In the genomic region with DNA sequence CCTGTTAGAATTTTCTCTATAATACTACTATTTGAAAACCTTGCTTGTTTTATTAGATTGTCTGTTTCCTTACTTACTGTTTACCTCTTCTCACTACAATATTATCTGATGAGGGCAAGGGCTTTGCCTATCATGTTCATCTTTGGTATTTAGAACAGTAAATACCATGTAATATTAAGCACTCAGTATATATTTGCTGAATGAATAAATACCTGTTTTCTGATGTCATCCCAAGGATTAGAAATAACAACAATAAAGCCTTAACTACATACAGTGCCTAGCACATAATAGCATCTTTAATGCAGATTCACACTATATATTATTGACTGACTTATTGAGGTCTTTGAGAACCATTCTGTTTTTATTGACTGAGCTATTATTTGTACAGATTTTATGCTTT, we compare ENCODE assay signal across 22 cellular contexts. TPM values are rescaled to one million over a fixed set of nuclear protein-coding genes. Genes with fewer than 3 reads are reported as not detected.
DNase-seq lines count a peak whose midpoint lies in the region; ATAC-seq and TF ChIP-seq lines count a peak whose summit lies in the region.
"Had no signal": no experiment of that assay in that cellular context is flagged by ENCODE, and none has a peak within 500 bp of the region (broad histone marks: within the 10 kb centered on the region; RNA-seq: fewer than 3 reads in every experiment).

No MANE protein-coding gene starts in this region.

- H3K79me2 ChIP-seq in Loucy (ENCODE audit: insufficient read depth, low read length), result peaks cover 32% of the 10 kb centered on the region

- no peaks in the 10 kb centered on the region for H3K9me2 ChIP-seq in Loucy (replicated peaks; ENCODE audit: low read depth, low read length)

- H3K4me3 Mint-ChIP-seq in activated T-cell treated with anti-CD3 and anti-CD28 coated beads, Interleukin-2, amount 50 U/mL, for 24 hours, result no peak overlapping the region
- peak overlapping the region in 2 of 4 donors; percentile 23 to 82 for H3K4me3 Mint-ChIP-seq in CD4-positive, CD25-positive, alpha-beta regulatory T cell
- no peak overlapping the region for H3K4me3 Mint-ChIP-seq in central memory CD8-positive, alpha-beta T cell
- H3K4me3 Mint-ChIP-seq in activated CD8-positive, alpha-beta T cell treated with anti-CD3 and anti-CD28 coated beads for 36 hours, result no peak overlapping the region
- H3K4me3 Mint-ChIP-seq: B cell, HFFc6 had no signal

- H3K27ac ChIP-seq in CD4-positive, CD25-positive, alpha-beta regulatory T cell (ENCODE audit: insufficient read depth, low read length, poor library complexity, severe bottlenecking), result no peak overlapping the region
- H3K27ac ChIP-seq: 22Rv1, BLaER1, C4-2B had no signal

- CTCF ChIA-PET in activated CD8-positive, alpha-beta T cell treated with anti-CD3 and anti-CD28 coated beads for 36 hours (lab: Charles Lee), result interaction anchor here (1.1 kb wide), 2 partner anchors 29 to 99 kb away, joined by 3 read pairs; no protein-coding TSS in a partner anchor

- no peaks in the 10 kb centered on the region for H3K27me3 ChIP-seq in CD4-positive, CD25-positive, alpha-beta regulatory T cell (ENCODE audit: control insufficient read depth, insufficient read depth, low read length)
- H3K27me3 ChIP-seq in Loucy (ENCODE audit: insufficient read depth, low read length, poor library complexity, severe bottlenecking), result no peaks in the 10 kb centered on the region
- H3K27me3 ChIP-seq: BLaER1 had no signal

- no peaks in the 10 kb centered on the region for H3F3A ChIP-seq in Loucy (ENCODE audit: low read depth)

- no peak for TF ChIP-seq CTCF in Loucy (conservative IDR thresholded peaks at IDR 0.05; ENCODE audit: low read length)
- TF ChIP-seq CTCF in activated CD8-positive, alpha-beta T cell treated with anti-CD3 and anti-CD28 coated beads for 36 hours (IDR thresholded peaks at IDR 0.05), result no peak

- H3K27me3 Mint-ChIP-seq in activated T-cell treated with anti-CD3 and anti-CD28 coated beads, Interleukin-2, amount 50 U/mL, for 24 hours, result no peaks in the 10 kb centered on the region
- H3K27me3 Mint-ChIP-seq in CD4-positive, CD25-positive, alpha-beta regulatory T cell, result peaks cover 2% of the 10 kb centered on the region
- H3K27me3 Mint-ChIP-seq in central memory CD8-positive, alpha-beta T cell, result no peaks in the 10 kb centered on the region
- H3K27me3 Mint-ChIP-seq in activated CD8-positive, alpha-beta T cell treated with anti-CD3 and anti-CD28 coated beads for 36 hours, result no peaks in the 10 kb centered on the region
- H3K27me3 Mint-ChIP-seq: B cell; CD4-positive, alpha-beta memory T cell had no signal

- peaks cover 18% of the 10 kb centered on the region for H3K4me1 ChIP-seq in CD4-positive, CD25-positive, alpha-beta regulatory T cell (ENCODE audit: control insufficient read depth, insufficient read depth, low read length, poor library complexity, severe bottlenecking)
- peaks cover 17% of the 10 kb centered on the region for H3K4me1 ChIP-seq in Loucy (ENCODE audit: insufficient read depth, low read length, poor library complexity, severe bottlenecking)

- no peak for DNase-seq in activated T-cell treated with anti-CD3 and anti-CD28 coated beads, Interleukin-2, amount 50 U/mL, for 24 hours
- no peak for DNase-seq in activated T-cell treated with anti-CD3 and anti-CD28 coated beads, Interleukin-2, amount 50 U/mL, for 48 hours
- no peak for DNase-seq in CD4-positive, CD25-positive, alpha-beta regulatory T cell
- DNase-seq in central memory CD8-positive, alpha-beta T cell (ENCODE audit: low spot score in 2 of 2), result no peak
- no peak for DNase-seq in activated CD8-positive, alpha-beta T cell treated with anti-CD3 and anti-CD28 coated beads for 36 hours
- no peak for DNase-seq in NAMALWA (ENCODE audit: low spot score)
- DNase-seq: Calu3; CD4-positive, alpha-beta memory T cell; COR-L47; DMS153; DND-41; GDM1; GOT3; HFFc6 had no signal

- no peak overlapping the region for H3K9ac ChIP-seq in Loucy (ENCODE audit: low read depth, low read length, poor library complexity, severe bottlenecking)
- H3K9ac ChIP-seq: BLaER1 had no signal

- POLR2A ChIA-PET in activated CD8-positive, alpha-beta T cell treated with anti-CD3 and anti-CD28 coated beads for 36 hours (lab: Charles Lee), result no interaction called here

- H2AFZ ChIP-seq in Loucy (ENCODE audit: low read length), result no peak overlapping the region

- intact Hi-C loops in activated CD8-positive, alpha-beta T cell treated with anti-CD3 and anti-CD28 coated beads for 36 hours (cut with micrococcal nuclease), result no loop called here

- peaks cover 18% of the 10 kb centered on the region for H3K4me1 Mint-ChIP-seq in activated T-cell treated with anti-CD3 and anti-CD28 coated beads, Interleukin-2, amount 50 U/mL, for 24 hours (ENCODE audit: low read depth)
- H3K4me1 Mint-ChIP-seq in CD4-positive, CD25-positive, alpha-beta regulatory T cell, result peaks cover 14 to 45% (median 33%) of the 10 kb centered on the region in 4 donors
- H3K4me1 Mint-ChIP-seq in central memory CD8-positive, alpha-beta T cell, result peaks cover 29% of the 10 kb centered on the region
- H3K4me1 Mint-ChIP-seq in activated CD8-positive, alpha-beta T cell treated with anti-CD3 and anti-CD28 coated beads for 36 hours (ENCODE audit: low read depth), result peaks cover 14% of the 10 kb centered on the region

- peaks cover 66% of the 10 kb centered on the region for H3K36me3 Mint-ChIP-seq in activated T-cell treated with anti-CD3 and anti-CD28 coated beads, Interleukin-2, amount 50 U/mL, for 24 hours (ENCODE audit: low read depth)
- H3K36me3 Mint-ChIP-seq in CD4-positive, CD25-positive, alpha-beta regulatory T cell, result peaks cover 30% of the 10 kb centered on the region
- peaks cover 55% of the 10 kb centered on the region for H3K36me3 Mint-ChIP-seq in central memory CD8-positive, alpha-beta T cell (ENCODE audit: insufficient read depth)
- peaks cover 15% of the 10 kb centered on the region for H3K36me3 Mint-ChIP-seq in activated CD8-positive, alpha-beta T cell treated with anti-CD3 and anti-CD28 coated beads for 36 hours (ENCODE audit: low read depth)

- peak overlapping the region; percentile 20 for H3K27ac Mint-ChIP-seq in activated T-cell treated with anti-CD3 and anti-CD28 coated beads, Interleukin-2, amount 50 U/mL, for 24 hours
- H3K27ac Mint-ChIP-seq in CD4-positive, CD25-positive, alpha-beta regulatory T cell, result peak overlapping the region; percentile 8 to 87 (median 55)
- peak overlapping the region; percentile 49 for H3K27ac Mint-ChIP-seq in central memory CD8-positive, alpha-beta T cell (ENCODE audit: low read depth)
- no peak overlapping the region for H3K27ac Mint-ChIP-seq in activated CD8-positive, alpha-beta T cell treated with anti-CD3 and anti-CD28 coated beads for 36 hours
- H3K27ac Mint-ChIP-seq: B cell, HFFc6 had no signal

- H3K36me3 ChIP-seq in CD4-positive, CD25-positive, alpha-beta regulatory T cell (ENCODE audit: control insufficient read depth, insufficient read depth, low read length), result peaks cover 60% of the 10 kb centered on the region
- peaks cover 24% of the 10 kb centered on the region; the same call in 1 of the 2 replicates for H3K36me3 ChIP-seq in Loucy (ENCODE audit: insufficient read depth, low read length)

- ATAC-seq in CD4-positive, CD25-positive, alpha-beta regulatory T cell (ENCODE audit: low read depth in 2 of 2), result no peak
- ATAC-seq in central memory CD8-positive, alpha-beta T cell (replicated peaks; ENCODE audit: extremely low read depth, poor library complexity, severe bottlenecking), result no peak
- no peak for ATAC-seq in activated CD8-positive, alpha-beta T cell treated with anti-CD3 and anti-CD28 coated beads for 36 hours
- no peak for ATAC-seq in GM18870 (IDR thresholded peaks at IDR 0.05; ENCODE audit: unreplicated experiment)
- ATAC-seq: GM12878 had no signal

- H3K4me2 ChIP-seq in Loucy (ENCODE audit: low read depth, low read length, poor library complexity, severe bottlenecking), result peak overlapping the region; percentile 51
- H3K4me2 ChIP-seq: BLaER1 had no signal

- H3K4me3 ChIP-seq in CD4-positive, CD25-positive, alpha-beta regulatory T cell (ENCODE audit: low read depth, low read length), result no peak overlapping the region
- peak overlapping the region; percentile 3 for H3K4me3 ChIP-seq in Loucy (ENCODE audit: low read length, poor library complexity, severe bottlenecking)
- H3K4me3 ChIP-seq: BLaER1, GM12878, HAP-1 had no signal

- H3K9me3 Mint-ChIP-seq in activated T-cell treated with anti-CD3 and anti-CD28 coated beads, Interleukin-2, amount 50 U/mL, for 24 hours, result no peaks in the 10 kb centered on the region
- no peaks in the 10 kb centered on the region for H3K9me3 Mint-ChIP-seq in CD4-positive, CD25-positive, alpha-beta regulatory T cell
- no peaks in the 10 kb centered on the region for H3K9me3 Mint-ChIP-seq in central memory CD8-positive, alpha-beta T cell
- H3K9me3 Mint-ChIP-seq in activated CD8-positive, alpha-beta T cell treated with anti-CD3 and anti-CD28 coated beads for 36 hours, result no peaks in the 10 kb centered on the region
- H3K9me3 Mint-ChIP-seq: CD4-positive, alpha-beta memory T cell; HFFc6 had no signal

- peaks cover 11% of the 10 kb centered on the region for H4K20me1 ChIP-seq in Loucy (ENCODE audit: insufficient read depth, low read length, poor library complexity, severe bottlenecking)
- H4K20me1 ChIP-seq: BLaER1 had no signal

- no peaks in the 10 kb centered on the region for H3K9me3 ChIP-seq in CD4-positive, CD25-positive, alpha-beta regulatory T cell (ENCODE audit: control insufficient read depth in 2 of 2, low read length in 2 of 2)
- H3K9me3 ChIP-seq in Loucy (ENCODE audit: insufficient read depth, low read depth, low read length), result no peaks in the 10 kb centered on the region
- H3K9me3 ChIP-seq: BLaER1, HAP-1 had no signal

RNA-seq across cellular contexts. Expression of gene CRIPT, which starts 4.5 kb away (rescaled TPM):
- 18.3 TPM for total RNA-seq in CD4-positive, CD25-positive, alpha-beta regulatory T cell
- polyA plus RNA-seq in CD4-positive, CD25-positive, alpha-beta regulatory T cell, result 10 to 100 TPM in 3 of 4 donors, 1 to 10 TPM in 1; 9.8 to 19.3 (median 16.3) TPM
- total RNA-seq in activated CD8-positive, alpha-beta T cell treated with anti-CD3 and anti-CD28 coated beads for 36 hours, result 1 to 10 TPM; 8.1 to 8.4 TPM

RNA-seq across cellular contexts. Expression of gene PIGF, which starts 4.7 kb away (rescaled TPM):
- total RNA-seq in CD4-positive, CD25-positive, alpha-beta regulatory T cell, result 12.5 TPM
- 10 to 100 TPM; 20.0 to 31.1 (median 21.9) TPM for polyA plus RNA-seq in CD4-positive, CD25-positive, alpha-beta regulatory T cell
- 10 to 100 TPM; 27.2 to 27.7 TPM for total RNA-seq in activated CD8-positive, alpha-beta T cell treated with anti-CD3 and anti-CD28 coated beads for 36 hours
